In the genomic region with DNA sequence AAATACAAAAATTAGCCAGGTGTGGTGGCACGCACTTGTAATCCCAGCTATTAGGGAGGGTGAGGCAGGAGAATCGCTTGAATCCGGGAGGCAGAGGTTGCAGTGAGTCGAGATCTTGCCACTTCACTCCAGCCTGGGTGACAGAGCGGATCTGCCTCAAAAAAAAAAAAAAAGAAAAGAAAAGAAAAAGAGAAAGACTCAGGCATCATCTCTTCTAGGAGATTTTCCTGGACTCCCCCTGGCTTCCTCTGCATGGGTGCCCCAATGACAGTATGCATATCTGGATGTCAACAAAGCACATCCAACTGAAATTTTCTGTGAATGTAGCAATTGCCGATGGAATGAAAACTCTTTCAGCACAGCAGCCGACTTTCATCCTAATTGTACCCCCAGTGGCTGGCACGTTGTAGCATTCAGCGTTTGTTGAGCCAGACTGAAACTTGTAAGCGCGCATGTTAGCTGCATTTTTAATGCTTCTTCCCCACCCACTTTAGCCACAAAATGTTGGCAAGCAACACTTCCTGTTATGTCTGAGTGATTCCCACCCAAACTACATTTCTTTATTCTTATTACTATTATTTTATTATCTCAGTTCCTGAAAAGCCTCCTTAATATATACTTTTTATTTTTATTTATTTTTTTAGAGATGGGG, we compare ENCODE assay signal across 9 cellular contexts.
DNase-seq lines count a peak whose midpoint lies in the region; ATAC-seq and TF ChIP-seq lines count a peak whose summit lies in the region.
"Had no signal": no experiment of that assay in that cellular context is flagged by ENCODE, and none has a peak within 500 bp of the region (broad histone marks: within the 10 kb centered on the region; RNA-seq: fewer than 3 reads in every experiment).

No MANE protein-coding gene starts in this region.

- no peaks in the 10 kb centered on the region for H3K9me3 ChIP-seq in testis
- no peaks in the 10 kb centered on the region for H3K9me3 ChIP-seq in endodermal cell (ENCODE audit: control insufficient read depth, low read length)

- H3K27ac Mint-ChIP-seq in endodermal cell = no peak overlapping the region

- H3K4me1 ChIP-seq in testis (no peaks in the 10 kb centered on the region), endodermal cell (ENCODE audit: control insufficient read depth, insufficient read depth, low read length) (no peaks in the 10 kb centered on the region)
- H3K4me1 ChIP-seq: parathyroid adenoma had no signal

- TF ChIP-seq POLR2A in testis (IDR thresholded peaks at IDR 0.05) = no peak

- H3K9me3 Mint-ChIP-seq in endodermal cell = no peaks in the 10 kb centered on the region

- no peak overlapping the region for H3K4me3 ChIP-seq in fibroblast of the aortic adventitia (ENCODE audit: low read depth, low read length)
- no peak overlapping the region for H3K4me3 ChIP-seq in testis
- no peak overlapping the region for H3K4me3 ChIP-seq in endodermal cell (ENCODE audit: low read length)

- H3K36me3 ChIP-seq in testis (ENCODE audit: low read depth, missing control alignments) (no peaks in the 10 kb centered on the region), endodermal cell (ENCODE audit: control insufficient read depth, insufficient read depth, low read length) (no peaks in the 10 kb centered on the region)

- intact Hi-C loops in testis (cut with DNase I; ENCODE audit: low total_unique reads) = no loop called here

- no peak overlapping the region for H3K27ac ChIP-seq in testis
- no peak overlapping the region for H3K27ac ChIP-seq in endodermal cell (ENCODE audit: low read depth, low read length)
- H3K27ac ChIP-seq: parathyroid adenoma had no signal

- no peak overlapping the region for H3K9ac ChIP-seq in endodermal cell (ENCODE audit: extremely low read depth, low read length, poor library complexity, severe bottlenecking)
- H3K9ac ChIP-seq: parathyroid adenoma had no signal

- DNase-seq in CD1c-positive myeloid dendritic cell (ENCODE audit: extremely low spot score) (peak; percentile 83), fibroblast of the aortic adventitia (ENCODE audit: low read depth) (peak; percentile 63), testis (no peak), endodermal cell (no peak)
- DNase-seq in activated CD4-positive, alpha-beta T cell treated with anti-CD3 and anti-CD28 coated beads, Interleukin-2, amount 50 U/mL, for 1 hour = peak; percentile 41

- H3K27me3 ChIP-seq in testis (no peaks in the 10 kb centered on the region), endodermal cell (ENCODE audit: control insufficient read depth, insufficient read depth, low read length, poor library complexity, severe bottlenecking) (no peaks in the 10 kb centered on the region)

- H3K4me3 Mint-ChIP-seq in endodermal cell = no peak overlapping the region

- TF ChIP-seq CTCF in fibroblast of the aortic adventitia (IDR thresholded peaks at IDR 0.05; ENCODE audit: insufficient read depth, low read length) (no peak), testis (IDR thresholded peaks at IDR 0.05) (no peak), endodermal cell (conservative IDR thresholded peaks at IDR 0.05) (no peak)

- ATAC-seq in HG02623 (IDR thresholded peaks at IDR 0.05; ENCODE audit: unreplicated experiment) = peak; percentile 69
- ATAC-seq in GM18519 (IDR thresholded peaks at IDR 0.05; ENCODE audit: low FRiP score, unreplicated experiment) = no peak
- ATAC-seq in GM21576 (IDR thresholded peaks at IDR 0.05; ENCODE audit: unreplicated experiment) = no peak

- 83 to 86% methylated on average over 11 of the region's 11 CpGs for WGBS in testis, 2 donors
- WGBS in endodermal cell (ENCODE audit: insufficient coverage in 1 of 2, insufficient read length in 1 of 2), 2 experiments = 82 to 94% methylated on average over 8 to 11 of the region's 11 CpGs

- H3K4me1 Mint-ChIP-seq in endodermal cell = peaks cover 7% of the 10 kb centered on the region

- H3K27me3 Mint-ChIP-seq in endodermal cell (ENCODE audit: insufficient read depth) = no peaks in the 10 kb centered on the region

- peaks cover 9% of the 10 kb centered on the region for H3K36me3 Mint-ChIP-seq in endodermal cell (ENCODE audit: low read depth)

Comparison
In these comparisons a context has a peak if more than half of its experiments do, and no peak if none do; other contexts are left out.
1. DNase-seq: peak in CD1c-positive myeloid dendritic cell (single experiment), activated CD4-positive, alpha-beta T cell treated with anti-CD3 and anti-CD28 coated beads, Interleukin-2, amount 50 U/mL, for 1 hour (single experiment) and fibroblast of the aortic adventitia (single experiment); none in testis (single experiment) and endodermal cell (single experiment).